ENCODE assay signal across 1 cellular context in the genomic region with DNA sequence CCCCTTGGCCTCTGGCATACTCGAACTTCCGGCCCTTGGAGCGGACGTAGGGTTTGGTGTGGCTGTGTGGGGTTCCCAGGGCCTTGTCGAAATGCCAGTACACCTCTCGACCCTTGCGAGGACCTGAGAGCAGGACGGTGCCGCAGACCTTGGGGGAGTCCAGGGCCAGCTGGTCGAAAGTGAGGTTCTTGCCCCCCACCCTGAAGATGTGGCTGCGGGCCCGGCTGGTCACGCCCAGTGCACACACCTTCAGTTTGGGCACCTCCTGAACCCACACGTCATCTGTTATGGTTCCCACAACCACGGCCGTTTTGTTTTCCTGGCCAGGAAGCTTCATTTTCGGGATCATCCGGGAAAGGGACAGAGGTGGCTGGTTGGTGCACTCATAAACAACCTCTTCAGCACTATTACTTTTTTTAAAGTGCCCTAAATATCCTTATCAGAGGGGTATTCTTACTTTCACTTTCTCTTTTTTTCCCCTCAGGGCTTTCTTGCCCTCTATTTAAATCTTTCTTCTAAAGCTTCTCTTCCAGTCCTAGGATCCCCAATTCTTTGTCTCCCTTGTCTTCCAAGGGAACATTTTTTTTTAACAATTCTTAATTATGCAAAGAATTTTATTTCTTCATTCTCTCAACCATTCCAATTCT.
TF ChIP-seq lines count a peak whose summit lies in the region.

No MANE protein-coding gene starts in this region.

TF ChIP-seq in HepG2, 621 proteins besides CTCF, POLR2A, EP300 and RAD21:
- TF ChIP-seq TFE3 (CRISPR knock-in tag; IDR thresholded peaks at IDR 0.05), result no peak
- no peak for TF ChIP-seq HNRNPUL1 (IDR thresholded peaks at IDR 0.05; ENCODE audit: low read depth, low read length)
